In genomic region chr4:24915121-24915922, GRCh38 we compare ENCODE assay signal across 13 cellular contexts. TPM values are rescaled to one million over a fixed set of nuclear protein-coding genes. Genes with fewer than 3 reads are reported as not detected.
DNase-seq lines count a peak whose midpoint lies in the region; ATAC-seq, FAIRE-seq and TF ChIP-seq lines count a peak whose summit lies in the region.
"Had no signal": no experiment of that assay in that cellular context is flagged by ENCODE, and none has a peak within 500 bp of the region (broad histone marks: within the 10 kb centered on the region; RNA-seq: fewer than 3 reads in every experiment).

No MANE protein-coding gene starts in this region.

- no peak overlapping the region; a peak in 1 of 20 replicates for H3K4me3 ChIP-seq in BLaER1 treated with 17β-estradiol and CSF1 and Interleukin-3, amounts not matched to agents 10 nM and 100 nM
- no peak overlapping the region for H3K4me3 ChIP-seq in HFF-Myc (replicated peaks; ENCODE audit: low read depth, low read length)
- H3K4me3 ChIP-seq in GM12878 = no peak overlapping the region
- H3K4me3 ChIP-seq in keratinocyte (ENCODE audit: control insufficient read depth in 2 of 3, extremely low read depth in 1 of 3, insufficient read depth in 2 of 3, low read depth in 1 of 3, low read length in 3 of 3) = no peak overlapping the region
- no peak overlapping the region for H3K4me3 ChIP-seq in ovary

- RAD21 ChIA-PET in GM12878 (lab: Charles Lee; ENCODE audit: unreplicated experiment) = interaction anchor here (0.5 kb wide), 1 partner anchor 1991 kb away, joined by 3 read pairs; no protein-coding TSS in a partner anchor

- H3K4me2 ChIP-seq in BLaER1 treated with 17β-estradiol and CSF1 and Interleukin-3, amounts not matched to agents 10 nM and 100 nM = peak overlapping the region; percentile 11 to 83 (median 71); a peak in 19 of 22 replicates
- H3K4me2 ChIP-seq in GM12878 (ENCODE audit: control insufficient read depth, insufficient read depth) (no peak overlapping the region), keratinocyte (ENCODE audit: control insufficient read depth, extremely low read depth, insufficient read depth, low read depth, low read length) (no peak overlapping the region)

- intact Hi-C loops in GM12878 (cut with micrococcal nuclease; ENCODE audit: unreplicated experiment) = no loop called here
- intact Hi-C loops in CD14-positive monocyte (cut with micrococcal nuclease) = loop anchor here in 1 of 2 donors (10.0 kb wide), 1 partner anchor 59 kb away; no protein-coding TSS in a partner anchor
- intact Hi-C loops in ovary (cut with DNase I) = no loop called here

- no TSS peak for BruUV-seq in GM12878 (replicated peaks; lab: Mats Ljungman, UMichigan)

- peaks cover 4 to 20% (median 6%) of the 10 kb centered on the region in 7 donors for H3K9me3 Mint-ChIP-seq in CD14-positive monocyte

- no peaks in the 10 kb centered on the region for H3K79me2 ChIP-seq in GM12878 (ENCODE audit: control insufficient read depth, insufficient read depth, low read length)
- H3K79me2 ChIP-seq in keratinocyte (ENCODE audit: control insufficient read depth, insufficient read depth, low read length) = no peaks in the 10 kb centered on the region

- H2AFZ ChIP-seq in GM12878 (ENCODE audit: control insufficient read depth, low read depth, low read length) (no peak overlapping the region), keratinocyte (ENCODE audit: control insufficient read depth, low read length) (no peak overlapping the region)

- H3K36me3 ChIP-seq in BLaER1 treated with 17β-estradiol and CSF1 and Interleukin-3, amounts not matched to agents 10 nM and 100 nM = peaks cover 3 to 19% (median 7%) of the 10 kb centered on the region in 11 experiments; a peak in 17 of 22 replicates
- H3K36me3 ChIP-seq in GM12878 (ENCODE audit: control insufficient read depth in 2 of 2, insufficient read depth in 2 of 2, low read length in 1 of 2) = no peaks in the 10 kb centered on the region
- H3K36me3 ChIP-seq in keratinocyte (ENCODE audit: control insufficient read depth in 2 of 2, extremely low read depth in 1 of 2, insufficient read depth in 2 of 2, low read length in 2 of 2) = no peaks in the 10 kb centered on the region
- no peaks in the 10 kb centered on the region for H3K36me3 ChIP-seq in ovary

- TF ChIP-seq CTCF in HFF-Myc (IDR thresholded peaks at IDR 0.05; ENCODE audit: low read depth, low read length, missing control alignments) (peak; percentile 28), GM12878 (IDR thresholded peaks at IDR 0.05 in 2 of 3, conservative IDR thresholded peaks at IDR 0.05 in 1 of 3; ENCODE audit: control insufficient read depth in 2 of 3, extremely low read depth in 1 of 3, insufficient read depth in 1 of 3, low read depth in 3 of 3, low read length in 3 of 3) (no peak), keratinocyte (optimal IDR thresholded peaks at IDR 0.05 in 1 of 3, IDR thresholded peaks at IDR 0.05 in 1 of 3, conservative IDR thresholded peaks at IDR 0.05 in 1 of 3; ENCODE audit: extremely low read depth in 1 of 3, insufficient read depth in 2 of 3, low read length in 3 of 3) (peak in 2 of 3 experiments; percentile 9 to 48), CD14-positive monocyte (IDR thresholded peaks at IDR 0.05) (no peak), ovary (IDR thresholded peaks at IDR 0.05) (no peak)

- H4K20me1 ChIP-seq in BLaER1 treated with 17β-estradiol and CSF1 and Interleukin-3, amounts not matched to agents 10 nM and 100 nM = no peaks in the 10 kb centered on the region
- no peaks in the 10 kb centered on the region for H4K20me1 ChIP-seq in GM12878 (ENCODE audit: control insufficient read depth, insufficient read depth)
- H4K20me1 ChIP-seq in keratinocyte (ENCODE audit: control insufficient read depth, extremely low read depth, insufficient read depth, low read length) = no peaks in the 10 kb centered on the region

- dilution Hi-C loops in keratinocyte (cut with MboI; ENCODE audit: extremely low pct_ligation_motif_present, low sequenced_read_pairs) = no loop called here

- SMC1A ChIA-PET in GM12878 (lab: Charles Lee; ENCODE audit: uncharacterized antibody, unreplicated experiment) = no interaction called here

- no peak for DNase-seq in HFF-Myc (ENCODE audit: extremely low read depth, low read depth)
- DNase-seq in GM12878 (ENCODE audit: low read depth, low spot score) = no peak
- DNase-seq in keratinocyte (ENCODE audit: low read depth, low spot score) = no peak
- no peak for DNase-seq in CD14-positive monocyte (ENCODE audit: low spot score)
- DNase-seq in ovary = no peak
- DNase-seq: activated CD8-positive, alpha-beta T cell treated with anti-CD3 and anti-CD28 coated beads, Interleukin-2, amount 10 ng/mL, durations not matched to agents 7 days and 5 days; cortex of kidney; HCEC 1CT; stimulated activated CD4-positive, alpha-beta T cell treated with anti-CD3 and anti-CD28 coated beads, Interleukin-2, amount 100 ng/mL, for 48 hours; stimulated activated naive CD4-positive, alpha-beta T cell treated with Interleukin-2 at 50 U/mL for 16 hours had no signal

- peaks cover 20 to 59% (median 47%) of the 10 kb centered on the region in 11 experiments for H3K9me3 ChIP-seq in BLaER1 treated with 17β-estradiol and CSF1 and Interleukin-3, amounts not matched to agents 10 nM and 100 nM (replicated peaks in 1 of 11)
- no peaks in the 10 kb centered on the region; the same call in 2 of the 3 replicates for H3K9me3 ChIP-seq in GM12878 (replicated peaks; ENCODE audit: control insufficient read depth, insufficient read depth, low read length)
- no peaks in the 10 kb centered on the region for H3K9me3 ChIP-seq in keratinocyte (ENCODE audit: control insufficient read depth, low read depth, low read length)
- H3K9me3 ChIP-seq in ovary = no peaks in the 10 kb centered on the region

- H3K27me3 ChIP-seq in BLaER1 treated with 17β-estradiol and CSF1 and Interleukin-3, amounts not matched to agents 10 nM and 100 nM = no peaks in the 10 kb centered on the region
- peaks cover 0 to 2% of the 10 kb centered on the region in 2 experiments; a peak in 1 of 4 replicates for H3K27me3 ChIP-seq in GM12878 (replicated peaks in 1 of 2; ENCODE audit: control insufficient read depth in 2 of 2, insufficient read depth in 2 of 2, low read length in 1 of 2)
- no peaks in the 10 kb centered on the region for H3K27me3 ChIP-seq in keratinocyte (ENCODE audit: control insufficient read depth, extremely low read depth, insufficient read depth, low read length)
- H3K27me3 ChIP-seq in ovary = no peaks in the 10 kb centered on the region

- peaks cover 31 to 60% (median 43%) of the 10 kb centered on the region in 10 experiments for H3K4me1 ChIP-seq in BLaER1 treated with 17β-estradiol and CSF1 and Interleukin-3, amounts not matched to agents 10 nM and 100 nM
- H3K4me1 ChIP-seq in GM12878 (ENCODE audit: control insufficient read depth, insufficient read depth, low read length) = no peaks in the 10 kb centered on the region
- H3K4me1 ChIP-seq in keratinocyte (ENCODE audit: control insufficient read depth, extremely low read depth, insufficient read depth, low read length) = peaks cover 3% of the 10 kb centered on the region
- H3K4me1 ChIP-seq in ovary (ENCODE audit: insufficient read depth) = no peaks in the 10 kb centered on the region

- no peak for ATAC-seq in GM12878
- ATAC-seq in HG02642 (IDR thresholded peaks at IDR 0.05; ENCODE audit: poor library complexity, unreplicated experiment) = no peak
- ATAC-seq: activated CD8-positive, alpha-beta T cell treated with anti-CD3 and anti-CD28 coated beads, Interleukin-2, amount 10 ng/mL, durations not matched to agents 7 days and 5 days; activated naive CD4-positive, alpha-beta T cell treated with anti-CD3 and anti-CD28 coated beads, Interleukin-2, amount 50 U/mL, for 72 hours had no signal

- peaks cover 7 to 8% of the 10 kb centered on the region in 2 donors for H3K36me3 Mint-ChIP-seq in CD14-positive monocyte

- WGBS in GM12878 (ENCODE audit: insufficient coverage, insufficient replicate concordance, low lambda C conversion rate, missing lambda C conversion rate) = 19% methylated on average over 8 of the region's 8 CpGs
- WGBS in ovary, 3 donors = 68 to 76% (median 73%) methylated on average over 8 of the region's 8 CpGs

- no peaks in the 10 kb centered on the region for H3K9me1 ChIP-seq in keratinocyte (ENCODE audit: control insufficient read depth, extremely low read depth, insufficient read depth, low read length)

- peaks cover 0 to 4% (median 2%) of the 10 kb centered on the region in 3 donors for H3K27me3 Mint-ChIP-seq in CD14-positive monocyte (ENCODE audit: low read depth in 3 of 3)

- H3K27ac Mint-ChIP-seq in CD14-positive monocyte = no peak overlapping the region
- H3K27ac Mint-ChIP-seq: activated CD8-positive, alpha-beta T cell treated with anti-CD3 and anti-CD28 coated beads, Interleukin-2, amount 10 ng/mL, durations not matched to agents 7 days and 5 days; activated naive CD4-positive, alpha-beta T cell treated with anti-CD3 and anti-CD28 coated beads, Interleukin-2, amount 50 U/mL, for 72 hours had no signal

- peak overlapping the region in 4 of 11 experiments; percentile 22 to 71 (median 52); a peak in 6 of 22 replicates for H3K27ac ChIP-seq in BLaER1 treated with 17β-estradiol and CSF1 and Interleukin-3, amounts not matched to agents 10 nM and 100 nM
- no peak overlapping the region for H3K27ac ChIP-seq in GM12878 (ENCODE audit: control insufficient read depth, insufficient read depth)
- no peak overlapping the region for H3K27ac ChIP-seq in keratinocyte (ENCODE audit: control insufficient read depth, insufficient read depth, low read length)
- H3K27ac ChIP-seq in ovary = no peak overlapping the region

- FAIRE-seq in GM12878 (lab: Jason Lieb, UNC) = no peak
- no peak for FAIRE-seq in keratinocyte (lab: Jason Lieb, UNC)

- TF ChIP-seq RAD21 in GM12878 (IDR thresholded peaks at IDR 0.05; ENCODE audit: insufficient read depth, low read depth, low read length) = 0 out of 2 replicates have a peak, but pooled peaks have one; percentile 1

- TF ChIP-seq EP300 in GM12878 (IDR thresholded peaks at IDR 0.05; ENCODE audit: borderline replicate concordance in 1 of 2, control insufficient read depth in 1 of 2, low read depth in 2 of 2, low read length in 2 of 2) (no peak), ovary (IDR thresholded peaks at IDR 0.05) (no peak)

- CTCF ChIA-PET in GM12878 (lab: Yijun Ruan, JAX) = interaction anchor here (0.6 to 1.1 kb wide), 2 partner anchors 8 to 229 kb away, joined by 3 to 4 read pairs; no protein-coding TSS in a partner anchor

- no peak overlapping the region for H3K4me3 Mint-ChIP-seq in CD14-positive monocyte
- H3K4me3 Mint-ChIP-seq: activated CD8-positive, alpha-beta T cell treated with anti-CD3 and anti-CD28 coated beads, Interleukin-2, amount 10 ng/mL, durations not matched to agents 7 days and 5 days had no signal

- peak overlapping the region in 5 of 11 experiments; percentile 3 to 55 (median 53); a peak in 5 of 22 replicates for H3K9ac ChIP-seq in BLaER1 treated with 17β-estradiol and CSF1 and Interleukin-3, amounts not matched to agents 10 nM and 100 nM
- H3K9ac ChIP-seq in GM12878 (ENCODE audit: control insufficient read depth, insufficient read depth, low read length) = no peak overlapping the region
- H3K9ac ChIP-seq in keratinocyte (ENCODE audit: control insufficient read depth, extremely low read depth, insufficient read depth, low read length) = no peak overlapping the region

- in situ Hi-C loops in GM12878 (cut with MboI) = no loop called here

- POLR2A ChIA-PET in GM12878 (lab: Charles Lee) = no interaction called here

- peaks cover 25% of the 10 kb centered on the region for H3K4me1 Mint-ChIP-seq in CD14-positive monocyte

- TF ChIP-seq POLR2A in GM12878 (IDR thresholded peaks at IDR 0.05; ENCODE audit: low read depth, low read length) = no peak
- TF ChIP-seq POLR2A in ovary (IDR thresholded peaks at IDR 0.05) = no peak

RNA-seq across cellular contexts. Expression of gene CCDC149, which starts 2.5 kb away (rescaled TPM):
- total RNA-seq in GM12878 (2013; cell fraction: nucleolus; rRNA removed) = not detected in 2 replicates
- total RNA-seq in GM12878 (2014; rRNA removed) (not detected in 2 replicates), GM12878 (2014; rRNA removed; fragmentation: Illumina TruSeq; extraction: Trizol) (0.04 TPM in 1 of 2 replicates, not detected in the other), GM12878 (2021) (not detected in 2 replicates), ovary (10 to 100 TPM in 5 of 7 donors, 1 to 10 TPM in 2; 6.2 to 21.7 (median 17.5) TPM)
- not detected for polyA plus RNA-seq in GM12878 (2011; ENCODE audit: low read depth)
- polyA plus RNA-seq in GM12878 (2011; rRNA removed) (0.04 TPM in 1 of 2 replicates, not detected in the other), GM12878 (2014; fragmentation: Illumina TruSeq; extraction: Trizol) (0.03 TPM in 1 of 2 replicates, not detected in the other), GM12878 (2014; fragmentation: Nextera tagmentation; extraction: Ambion mirVana) (not detected), GM12878 (2014; rRNA removed) (not detected in 2 replicates), GM12878 (2016; fragmentation: Nextera tagmentation; extraction: Ambion mirVana) (not detected), keratinocyte (2.0 to 3.5 TPM (median 2.1 TPM) in 3 replicates), CD14-positive monocyte (10 to 100 TPM in 1 of 2 donors, 1 to 10 TPM in 1; 5.5 to 14.9 TPM), ovary (10 to 100 TPM in 1 of 2 donors, 1 to 10 TPM in 1; 9.6 to 19.6 TPM)
- polyA plus RNA-seq in GM12878 (2011; cell fraction: cytosol; rRNA removed) = 0.02 and 0.03 TPM in 2 replicates
- polyA plus RNA-seq in GM12878 (2011; cell fraction: nucleus; rRNA removed) = 0.22 TPM in 1 of 2 replicates, not detected in the other
- polyA plus RNA-seq in GM12878 (2012) = not detected in 2 replicates
- polyA minus RNA-seq in GM12878 (2011; rRNA and poly(A)+ RNA removed) = not detected in 2 replicates
- not detected in 2 replicates for polyA minus RNA-seq in GM12878 (2011; cell fraction: cytosol; rRNA and poly(A)+ RNA removed)
- 0.10 TPM in 1 of 2 replicates, not detected in the other for polyA minus RNA-seq in GM12878 (2011; cell fraction: nucleus; rRNA and poly(A)+ RNA removed)
- polyA plus RNA-seq in keratinocyte (2011; ENCODE audit: low read depth) = 3.3 TPM
- polyA plus RNA-seq in keratinocyte (2011; cell fraction: cytosol; rRNA removed) = 2.9 and 3.2 TPM in 2 replicates
- 3.7 and 4.9 TPM in 2 replicates for polyA plus RNA-seq in keratinocyte (2011; cell fraction: nucleus; rRNA removed)
- polyA plus RNA-seq in keratinocyte (2012; ENCODE audit: low replicate concordance) = 2.2 and 3.7 TPM in 2 replicates
- 1.4 to 7.7 TPM (median 4.2 TPM) in 3 replicates for polyA minus RNA-seq in keratinocyte
- 5.4 TPM for polyA minus RNA-seq in keratinocyte (2011; cell fraction: cytosol; rRNA and poly(A)+ RNA removed)
- 2.4 and 9.9 TPM in 2 replicates for polyA minus RNA-seq in keratinocyte (2011; cell fraction: nucleus; rRNA and poly(A)+ RNA removed)
- total RNA-seq: activated CD8-positive, alpha-beta T cell treated with anti-CD3 and anti-CD28 coated beads, Interleukin-2, amount 10 ng/mL, durations not matched to agents 7 days and 5 days had no signal

Comparison
In these comparisons a context has a peak if more than half of its experiments do, and no peak if none do; other contexts are left out.
1. H3K4me2 ChIP-seq: peak in BLaER1 treated with 17β-estradiol and CSF1 and Interleukin-3, amounts not matched to agents 10 nM and 100 nM (11 of 11); none in GM12878 (single experiment) and keratinocyte (single experiment).
2. CTCF ChIP-seq: peak in HFF-Myc (single experiment) and keratinocyte (2 of 3); none in GM12878 (0 of 3), CD14-positive monocyte (single experiment) and ovary (0 of 3).